ENCODE assay signal across 15 cellular contexts in the genomic region with DNA sequence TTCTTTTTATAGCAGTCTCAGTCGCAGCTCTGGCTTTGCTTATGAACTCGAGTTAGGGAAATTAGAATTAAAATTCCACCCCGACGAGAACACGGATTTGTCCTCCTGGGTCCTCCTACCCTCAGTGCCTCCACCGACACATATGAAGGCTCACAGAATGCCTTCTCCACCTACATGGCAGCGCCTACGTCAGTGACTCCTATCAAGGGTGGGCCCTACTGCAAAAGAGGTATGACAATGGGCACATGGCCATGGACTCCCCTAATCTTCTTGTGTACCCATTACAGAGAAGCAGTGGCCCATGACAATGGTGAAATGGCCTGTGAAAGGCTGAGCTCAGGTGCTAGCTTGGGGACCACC.
DNase-seq lines count a peak whose midpoint lies in the region; ATAC-seq, FAIRE-seq and TF ChIP-seq lines count a peak whose summit lies in the region.
"Had no signal": no experiment of that assay in that cellular context is flagged by ENCODE, and none has a peak within 500 bp of the region (broad histone marks: within the 10 kb centered on the region; RNA-seq: fewer than 3 reads in every experiment).

No MANE protein-coding gene starts in this region.

- H3K18ac ChIP-seq in H1 (ENCODE audit: extremely low read depth, low read length) = no peak overlapping the region

- no peak overlapping the region for H2BK5ac ChIP-seq in H1 (ENCODE audit: low read depth, low read length)

- no peak overlapping the region for H3K56ac ChIP-seq in H1 (replicated peaks; ENCODE audit: insufficient read length, low read depth, low read length)

- H4K5ac ChIP-seq in H1 (ENCODE audit: insufficient read length, low read depth, low read length) = no peak overlapping the region

- 89% methylated on average over 8 of the region's 8 CpGs for whole genome bisulfite sequencing in A549 (ENCODE audit: missing lambda C conversion rate)
- 90% methylated on average over 8 of the region's 8 CpGs; no CpG with 5 or more reads in 1 of the 2 experiments for WGBS in H1 (ENCODE audit: extremely low coverage in 1 of 2, insufficient coverage in 1 of 2, insufficient read length in 1 of 2, insufficient replicate concordance in 2 of 2, low coverage in 1 of 2, low lambda C conversion rate in 2 of 2, missing lambda C conversion rate in 1 of 2), 2 experiments

- no peak overlapping the region for H3K23ac ChIP-seq in H1 (ENCODE audit: insufficient read length)

- H3K27me3 ChIP-seq in H1 (replicated peaks in 1 of 4; ENCODE audit: control insufficient read depth in 3 of 4, extremely low read depth in 1 of 4, insufficient read depth in 3 of 4, low read length in 3 of 4) (no peaks in the 10 kb centered on the region), rectal smooth muscle tissue (ENCODE audit: control insufficient read depth, insufficient read depth, low read length) (no peaks in the 10 kb centered on the region)

- peaks cover 3% of the 10 kb centered on the region; the same call in 1 of the 2 replicates for H3K79me1 ChIP-seq in H1 (ENCODE audit: low read depth, low read length)

- CTCF ChIA-PET in A549 (lab: Yijun Ruan, JAX) = interaction anchor here (0.9 to 1.8 kb wide), 5 partner anchors 13 to 217 kb away, joined by 3 to 7 read pairs (median 4); no protein-coding TSS in a partner anchor
- CTCF ChIA-PET in HEK293 (lab: Yijun Ruan, JAX) = interaction anchor here (0.6 to 1.4 kb wide), 2 partner anchors 15 to 194 kb away, joined by 3 to 6 read pairs; no protein-coding TSS in a partner anchor
- CTCF ChIA-PET in H1 (lab: Charles Lee; ENCODE audit: partially characterized antibody) = interaction anchor here (0.8 to 3.2 kb wide), 7 partner anchors 11 to 218 kb away, joined by 3 to 12 read pairs (median 3); no protein-coding TSS in a partner anchor
- CTCF ChIA-PET in GM10248 (lab: Yijun Ruan, JAX) = interaction anchor here (0.7 to 3.2 kb wide), 8 partner anchors 10 to 197 kb away, joined by 3 to 12 read pairs (median 3); no protein-coding TSS in a partner anchor

- H2BK120ac ChIP-seq in H1 (replicated peaks; ENCODE audit: low read depth, low read length) = no peak overlapping the region

- DNase-seq in A549 (ENCODE audit: low read depth in 1 of 2, low spot score in 1 of 2) = no peak
- no peak for DNase-seq in H1 (ENCODE audit: low read depth in 1 of 2, low spot score in 2 of 2)
- DNase-seq in OCI-M1 (lab: John Stamatoyannopoulos, UW) = no peak
- DNase-seq in GM10248 (ENCODE audit: extremely low spot score) = no peak
- no peak for DNase-seq in effector CD8-positive, alpha-beta T cell (lab: John Stamatoyannopoulos, UW)
- DNase-seq: activated CD4-positive, alpha-beta T cell treated with anti-CD3 and anti-CD28 coated beads for 36 hours; activated effector memory CD4-positive, alpha-beta T cell treated with anti-CD3 and anti-CD28 coated beads, Interleukin-2, amount 50 U/mL, for 16 hours; NCI-H1092; NCI-H524; stimulated activated naive CD4-positive, alpha-beta T cell treated with Interleukin-2 at 50 U/mL for 16 hours had no signal

- H4K8ac ChIP-seq in H1 (ENCODE audit: extremely low read depth, insufficient read depth, low read length) = no peak overlapping the region

- POLR2A ChIA-PET in A549 (lab: Yijun Ruan, JAX) (interaction anchor here (0.7 kb wide), 1 partner anchor 807 kb away, joined by 3 read pairs; no protein-coding TSS in a partner anchor), HEK293 (lab: Yijun Ruan, JAX) (interaction anchor here (0.7 kb wide), 1 partner anchor 173 kb away, joined by 3 read pairs; a partner anchor contains a TSS), H1 (lab: Charles Lee; ENCODE audit: partially characterized antibody) (interaction anchor here (1.0 kb wide), 1 partner anchor 172 kb away, joined by 4 read pairs; no protein-coding TSS in a partner anchor), GM10248 (lab: Yijun Ruan, JAX) (interaction anchor here (0.6 kb wide), 2 partner anchors 10 to 16 kb away, joined by 3 to 4 read pairs; no protein-coding TSS in a partner anchor)

- H2AFZ ChIP-seq in H1 (ENCODE audit: low read length) = no peak overlapping the region

- H3K79me2 ChIP-seq in H1 (ENCODE audit: control insufficient read depth in 1 of 2, insufficient read depth in 2 of 2, low read length in 2 of 2) = no peaks in the 10 kb centered on the region

- no peak overlapping the region for H2BK15ac ChIP-seq in H1 (ENCODE audit: low read length)

- FAIRE-seq in A549 (lab: Jason Lieb, UNC) = no peak
- no peak for FAIRE-seq in H1 (lab: Jason Lieb, UNC)

- no peak overlapping the region for H3K4ac ChIP-seq in H1 (replicated peaks; ENCODE audit: insufficient read length, low read depth, low read length)

- H3K14ac ChIP-seq in H1 (ENCODE audit: insufficient read length) = no peak overlapping the region

- H3K4me3 ChIP-seq in A549 = no peak overlapping the region
- no peak overlapping the region for H3K4me3 ChIP-seq in HEK293 (ENCODE audit: low read depth, low read length)
- no peak overlapping the region for H3K4me3 ChIP-seq in H1 (ENCODE audit: extremely low read depth in 1 of 4, insufficient read depth in 2 of 4, low read depth in 3 of 4, low read length in 4 of 4)
- no peak overlapping the region for H3K4me3 ChIP-seq in rectal smooth muscle tissue (ENCODE audit: low read length)
- H3K4me3 ChIP-seq: K562 had no signal

- no peaks in the 10 kb centered on the region for H3K23me2 ChIP-seq in H1 (ENCODE audit: low read depth, low read length)

- no peak for ATAC-seq in A549
- ATAC-seq in HG02938 (IDR thresholded peaks at IDR 0.05; ENCODE audit: unreplicated experiment) = no peak
- ATAC-seq: K562 had no signal

- no peaks in the 10 kb centered on the region for H3K9me3 ChIP-seq in A549
- H3K9me3 ChIP-seq in HEK293 (ENCODE audit: control insufficient read depth, insufficient read depth, low read depth, low read length) = no peaks in the 10 kb centered on the region
- H3K9me3 ChIP-seq in H1 (ENCODE audit: insufficient read depth in 2 of 2, low read depth in 1 of 2, low read length in 1 of 2) = no peaks in the 10 kb centered on the region

- H3K4me1 ChIP-seq in A549 (peaks cover 46% of the 10 kb centered on the region), HEK293 (ENCODE audit: control insufficient read depth, insufficient read depth, low read length) (peaks cover 13% of the 10 kb centered on the region), H1 (replicated peaks in 1 of 4; ENCODE audit: control insufficient read depth in 3 of 4, insufficient read depth in 4 of 4, low read length in 3 of 4) (peaks cover 0 to 11% (median 6%) of the 10 kb centered on the region in 4 experiments; a peak in 5 of 7 replicates), rectal smooth muscle tissue (ENCODE audit: control insufficient read depth, insufficient read depth, low read length) (peaks cover 25% of the 10 kb centered on the region)

- no peaks in the 10 kb centered on the region for H4K20me1 ChIP-seq in H1 (replicated peaks in 1 of 2; ENCODE audit: control insufficient read depth in 1 of 2, insufficient read depth in 2 of 2, low read length in 2 of 2)

- no peak overlapping the region for H3K9ac ChIP-seq in H1 (replicated peaks in 1 of 4; ENCODE audit: extremely low read depth in 1 of 4, low read depth in 3 of 4, low read length in 3 of 4)
- H3K9ac ChIP-seq in rectal smooth muscle tissue (ENCODE audit: low read length) = no peak overlapping the region

- H4K91ac ChIP-seq in H1 (replicated peaks; ENCODE audit: insufficient read length, low read length) = no peak overlapping the region

- TF ChIP-seq RAD21 in A549 (conservative IDR thresholded peaks at IDR 0.05 in 1 of 2, IDR thresholded peaks at IDR 0.05 in 1 of 2) = no peak
- TF ChIP-seq RAD21 in H1 (IDR thresholded peaks at IDR 0.05 in 1 of 2, conservative IDR thresholded peaks at IDR 0.05 in 1 of 2; ENCODE audit: low read depth in 2 of 2, low read length in 2 of 2) = no peak

- TF ChIP-seq POLR2A in A549 (IDR thresholded peaks at IDR 0.05; ENCODE audit: low read length) = no peak
- TF ChIP-seq POLR2A in H1 (IDR thresholded peaks at IDR 0.05; ENCODE audit: control extremely low read depth in 1 of 2, low read depth in 2 of 2, low read length in 2 of 2) = no peak

- H3K27ac ChIP-seq in A549 = peak overlapping the region; percentile 73 to 79
- no peak overlapping the region for H3K27ac ChIP-seq in HEK293 (ENCODE audit: extremely low read depth, low read depth, low read length)
- no peak overlapping the region for H3K27ac ChIP-seq in H1 (ENCODE audit: low read depth, low read length)
- H3K27ac ChIP-seq in rectal smooth muscle tissue (ENCODE audit: low read depth, low read length) = peak overlapping the region; percentile 4
- H3K27ac ChIP-seq: HL-60 had no signal

- TF ChIP-seq EP300 in A549 (IDR thresholded peaks at IDR 0.05) (no peak), H1 (IDR thresholded peaks at IDR 0.05; ENCODE audit: borderline replicate concordance in 1 of 2, low read depth in 2 of 2, low read length in 2 of 2) (no peak)

- H3K4me2 ChIP-seq in A549 (peak overlapping the region; percentile 68), H1 (ENCODE audit: insufficient read depth in 1 of 2, low read depth in 2 of 2, low read length in 2 of 2) (no peak overlapping the region)

- H2BK20ac ChIP-seq in H1 (ENCODE audit: low read length) = no peak overlapping the region

- TF ChIP-seq CTCF in A549 (IDR thresholded peaks at IDR 0.05) (no peak), HEK293 (tag by site-specific recombination; IDR thresholded peaks at IDR 0.05) (no peak), H1 (IDR thresholded peaks at IDR 0.05; ENCODE audit: control extremely low read depth in 1 of 3, insufficient read depth in 1 of 3, low read depth in 1 of 3, low read length in 3 of 3) (no peak), GM10248 (IDR thresholded peaks at IDR 0.05; ENCODE audit: control extremely low read depth, extremely low read depth, low read depth, missing control alignments) (no peak)

- H2BK12ac ChIP-seq in H1 (ENCODE audit: low read depth, low read length) = no peak overlapping the region; the same call in 1 of the 2 replicates

- H2AK5ac ChIP-seq in H1 (ENCODE audit: low read depth, low read length) = 0 out of 2 replicates have a peak overlapping the region, but pooled peaks have one; percentile 61

- no peaks in the 10 kb centered on the region for H3K36me3 ChIP-seq in HEK293 (ENCODE audit: control insufficient read depth in 2 of 2, insufficient read depth in 1 of 2, low read length in 2 of 2)
- no peaks in the 10 kb centered on the region for H3K36me3 ChIP-seq in H1 (ENCODE audit: control insufficient read depth in 2 of 4, insufficient read depth in 4 of 4, low read length in 3 of 4)
- no peaks in the 10 kb centered on the region for H3K36me3 ChIP-seq in rectal smooth muscle tissue (ENCODE audit: control insufficient read depth, insufficient read depth, low read length)

TF ChIP-seq in A549, 52 proteins besides CTCF, POLR2A, EP300 and RAD21 (continues in another document):
- TF ChIP-seq RFX5 (IDR thresholded peaks at IDR 0.05) = no peak

TF ChIP-seq in HEK293, 187 proteins besides CTCF, POLR2A, EP300 and RAD21 (continues in another document):
- TF ChIP-seq ZFHX2 (tag by site-specific recombination; conservative IDR thresholded peaks at IDR 0.05) (peak; percentile 73), EGR2 (tag by site-specific recombination; IDR thresholded peaks at IDR 0.05; ENCODE audit: low read depth) (peak; percentile 80)

TF ChIP-seq in H1, 55 proteins besides CTCF, POLR2A, EP300 and RAD21 (continues in another document):
- TF ChIP-seq RXRA (IDR thresholded peaks at IDR 0.05; ENCODE audit: insufficient read depth, low read depth, low read length) (no peak), EGR1 (IDR thresholded peaks at IDR 0.05; ENCODE audit: borderline replicate concordance, low read depth, low read length) (no peak)

Comparison
In these comparisons a context has a peak if more than half of its experiments do, and no peak if none do; other contexts are left out.
1. H3K27ac ChIP-seq: peak in A549 (2 of 2) and rectal smooth muscle tissue (single experiment); none in HEK293 (single experiment) and H1 (single experiment).